In genomic region chr2:20444993-20445910, GRCh38 we compare ENCODE assay signal across 9 cellular contexts. TPM values are rescaled to one million over a fixed set of nuclear protein-coding genes. Genes with fewer than 3 reads are reported as not detected.
DNase-seq lines count a peak whose midpoint lies in the region; ATAC-seq, FAIRE-seq and TF ChIP-seq lines count a peak whose summit lies in the region.
"Had no signal": no experiment of that assay in that cellular context is flagged by ENCODE, and none has a peak within 500 bp of the region (broad histone marks: within the 10 kb centered on the region; RNA-seq: fewer than 3 reads in every experiment).

No MANE protein-coding gene starts in this region.

- no peak for TF ChIP-seq CTCF in esophagus squamous epithelium (IDR thresholded peaks at IDR 0.05)
- TF ChIP-seq CTCF in pancreas (IDR thresholded peaks at IDR 0.05): no peak
- no peak for TF ChIP-seq CTCF in upper lobe of right lung (IDR thresholded peaks at IDR 0.05)

- no peaks in the 10 kb centered on the region for H3K27me3 ChIP-seq in adipocyte (replicated peaks; ENCODE audit: control insufficient read depth, insufficient read depth, low read length)
- H3K27me3 ChIP-seq in esophagus squamous epithelium: peaks cover 0 to 5% (median 0%) of the 10 kb centered on the region in 4 donors
- H3K27me3 ChIP-seq in pancreas: no peaks in the 10 kb centered on the region
- no peaks in the 10 kb centered on the region for H3K27me3 ChIP-seq in upper lobe of right lung

- DNase-seq in adipocyte (ENCODE audit: low read depth) (no peak), esophagus squamous epithelium (lab: John Stamatoyannopoulos, UW) (no peak), pancreas (peak in 1 of 6 donors; percentile 13), upper lobe of right lung (peak; percentile 42), putamen (ENCODE audit: low spot score) (no peak), NCI-H446 (lab: John Stamatoyannopoulos, UW) (no peak)
- DNase-seq: activated T-cell treated with anti-CD3 and anti-CD28 coated beads, Interleukin-2, amount 50 U/mL, for 72 hours; SIG-M5 had no signal

- intact Hi-C loops in esophagus squamous epithelium (cut with DNase I) (loop anchor here (5.0 kb wide), 1 partner anchor 192 kb away; no protein-coding TSS in a partner anchor), pancreas (cut with DNase I) (loop anchor here in 1 of 3 donors (5.0 kb wide), 1 partner anchor 197 kb away; no protein-coding TSS in a partner anchor), upper lobe of right lung (cut with DNase I) (loop anchor here (10.0 kb wide), 1 partner anchor 190 kb away; no protein-coding TSS in a partner anchor)

- H3K27ac ChIP-seq in esophagus squamous epithelium (peak overlapping the region; percentile 58 to 98 (median 81)), pancreas (peak overlapping the region in 3 of 4 donors; percentile 75 to 84 (median 79)), upper lobe of right lung (no peak overlapping the region)

- H3K9me3 ChIP-seq in adipocyte (ENCODE audit: control insufficient read depth, low read length) (no peaks in the 10 kb centered on the region), esophagus squamous epithelium (no peaks in the 10 kb centered on the region), pancreas (no peaks in the 10 kb centered on the region), upper lobe of right lung (no peaks in the 10 kb centered on the region)

- FAIRE-seq in pancreas (lab: Jason Lieb, UNC): no peak

- no peak for TF ChIP-seq POLR2A in esophagus squamous epithelium (IDR thresholded peaks at IDR 0.05)

- H3K36me3 ChIP-seq in adipocyte (ENCODE audit: control insufficient read depth, insufficient read depth, low read length, severe bottlenecking): peaks cover 10% of the 10 kb centered on the region
- H3K36me3 ChIP-seq in esophagus squamous epithelium: peaks cover 0 to 21% (median 8%) of the 10 kb centered on the region in 3 donors
- H3K36me3 ChIP-seq in pancreas: no peaks in the 10 kb centered on the region
- peaks cover 8% of the 10 kb centered on the region for H3K36me3 ChIP-seq in upper lobe of right lung

- ATAC-seq in pancreas (no peak), upper lobe of right lung (no peak), GM18873 (IDR thresholded peaks at IDR 0.05; ENCODE audit: low FRiP score, unreplicated experiment) (no peak)
- ATAC-seq: activated T-cell treated with anti-CD3 and anti-CD28 coated beads, Interleukin-2, amount 50 U/mL, for 72 hours had no signal

- H3K4me3 ChIP-seq in adipocyte (ENCODE audit: low read length): no peak overlapping the region
- H3K4me3 ChIP-seq in esophagus squamous epithelium: peak overlapping the region in 3 of 4 donors; percentile 22 to 86 (median 32)
- H3K4me3 ChIP-seq in pancreas: peak overlapping the region in 1 of 4 donors; percentile 6
- H3K4me3 ChIP-seq in upper lobe of right lung: no peak overlapping the region

- H3K9ac ChIP-seq in adipocyte (ENCODE audit: low read length): peak overlapping the region; percentile 53

- H3K4me1 ChIP-seq in adipocyte (ENCODE audit: control insufficient read depth, insufficient read depth, low read length) (peaks cover 33% of the 10 kb centered on the region), esophagus squamous epithelium (peaks cover 20 to 67% (median 21%) of the 10 kb centered on the region in 3 donors), pancreas (peaks cover 2 to 26% (median 25%) of the 10 kb centered on the region in 3 donors), upper lobe of right lung (peaks cover 19% of the 10 kb centered on the region)

- 62 to 72% methylated on average over 22 to 23 of the region's 24 CpGs for WGBS in esophagus squamous epithelium, 2 donors
- 83 to 87% methylated on average over 24 of the region's 24 CpGs for WGBS in pancreas, 2 donors

RNA-seq across cellular contexts. Expression of gene RHOB, which starts 1.6 kb away (rescaled TPM):
- total RNA-seq in esophagus squamous epithelium: 100 to 1,000 TPM in 3 of 4 donors, 10 to 100 TPM in 1; 61.7 to 245 (median 144) TPM
- 10 to 100 TPM; 27.5 to 70.0 (median 52.4) TPM for total RNA-seq in pancreas
- polyA plus RNA-seq in pancreas: 10 to 100 TPM; 56.3 to 98.5 TPM
- 191 TPM for total RNA-seq in upper lobe of right lung

Comparison
In these comparisons a context has a peak if more than half of its experiments do, and no peak if none do; other contexts are left out.
1. H3K4me3 ChIP-seq: peak in esophagus squamous epithelium (3 of 4); none in adipocyte (single experiment) and upper lobe of right lung (single experiment).